ENCODE assay signal across 11 cellular contexts in the genomic region with DNA sequence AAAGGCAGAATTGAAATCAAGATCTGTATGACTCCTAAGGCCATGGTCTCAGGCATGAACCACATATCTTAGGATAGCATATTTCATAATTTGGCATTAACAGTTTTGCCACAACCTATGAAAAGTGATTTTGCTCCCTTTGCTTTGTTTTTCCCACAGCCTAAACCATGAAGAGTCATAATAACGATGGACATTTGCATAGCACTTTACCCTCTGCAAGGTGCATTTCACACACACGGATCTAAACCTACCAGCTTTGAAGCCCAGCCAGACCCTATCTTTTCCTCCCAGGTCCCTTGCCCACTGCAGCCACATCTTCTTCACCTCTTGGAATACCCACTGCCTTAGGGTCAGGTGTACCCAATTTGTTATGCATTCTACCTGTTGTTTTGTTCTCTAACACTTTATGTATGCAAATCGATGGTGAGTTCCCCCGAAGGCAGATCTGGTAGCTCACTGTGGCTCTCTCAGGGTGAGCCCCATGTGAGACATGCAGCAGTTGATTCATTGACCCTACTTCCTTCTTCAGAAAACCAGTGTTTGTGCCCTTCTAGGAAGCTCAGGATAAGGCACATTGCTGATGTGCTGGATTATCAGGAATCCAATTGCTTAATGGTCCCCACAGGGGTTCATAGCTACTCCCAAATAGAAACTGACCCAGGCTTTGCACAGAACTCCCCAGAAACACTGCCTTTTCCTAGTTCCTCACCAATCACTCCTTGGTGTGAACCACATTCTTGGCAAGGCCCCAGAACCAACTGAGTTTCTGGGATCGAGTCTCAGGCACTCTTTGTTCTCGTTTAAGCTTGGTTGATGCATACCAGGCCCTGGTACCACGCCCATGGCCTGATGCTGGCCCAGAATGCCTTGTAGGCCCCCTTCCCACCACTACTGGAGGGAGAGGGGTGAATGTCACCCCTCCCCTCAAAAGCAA. TPM values are rescaled to one million over a fixed set of nuclear protein-coding genes. Genes with fewer than 3 reads are reported as not detected.
DNase-seq lines count a peak whose midpoint lies in the region; ATAC-seq and TF ChIP-seq lines count a peak whose summit lies in the region.
"Had no signal": no experiment of that assay in that cellular context is flagged by ENCODE, and none has a peak within 500 bp of the region (broad histone marks: within the 10 kb centered on the region; RNA-seq: fewer than 3 reads in every experiment).

No MANE protein-coding gene starts in this region.

- no peak for ATAC-seq in CD4-positive, CD25-positive, alpha-beta regulatory T cell (ENCODE audit: low read depth in 2 of 2)
- ATAC-seq in GM19395 (IDR thresholded peaks at IDR 0.05; ENCODE audit: unreplicated experiment): peak; percentile 63
- peak; percentile 34 for ATAC-seq in HG03060 (IDR thresholded peaks at IDR 0.05; ENCODE audit: low read depth, unreplicated experiment)
- no peak for ATAC-seq in HG03097 (IDR thresholded peaks at IDR 0.05; ENCODE audit: low FRiP score, unreplicated experiment)

- in situ Hi-C loops in brain microvascular endothelial cell (cut with HindIII; ENCODE audit: low pct_ligation_motif_present, low sequenced_read_pairs): no loop called here

- H3K9me3 Mint-ChIP-seq in CD4-positive, CD25-positive, alpha-beta regulatory T cell: peaks cover 0 to 2% (median 0%) of the 10 kb centered on the region in 7 donors
- H3K9me3 Mint-ChIP-seq: H9 had no signal

- no peaks in the 10 kb centered on the region for H3K27me3 ChIP-seq in CD4-positive, CD25-positive, alpha-beta regulatory T cell (ENCODE audit: control insufficient read depth, insufficient read depth, low read length)
- no peaks in the 10 kb centered on the region for H3K27me3 ChIP-seq in brain microvascular endothelial cell (replicated peaks)

- H3K36me3 Mint-ChIP-seq in CD4-positive, CD25-positive, alpha-beta regulatory T cell: peaks cover 12% of the 10 kb centered on the region

- H3K4me1 Mint-ChIP-seq in CD4-positive, CD25-positive, alpha-beta regulatory T cell: peaks cover 5 to 36% (median 21%) of the 10 kb centered on the region in 4 donors

- peaks cover under 1% of the 10 kb centered on the region for H3K36me3 ChIP-seq in CD4-positive, CD25-positive, alpha-beta regulatory T cell (ENCODE audit: control insufficient read depth, insufficient read depth, low read length)
- peaks cover 2% of the 10 kb centered on the region for H3K36me3 ChIP-seq in brain microvascular endothelial cell (replicated peaks)

- no peaks in the 10 kb centered on the region for H3K9me3 ChIP-seq in CD4-positive, CD25-positive, alpha-beta regulatory T cell (ENCODE audit: control insufficient read depth in 2 of 2, low read length in 2 of 2)

- H3K4me3 Mint-ChIP-seq in CD4-positive, CD25-positive, alpha-beta regulatory T cell: no peak overlapping the region
- H3K4me3 Mint-ChIP-seq: H9 had no signal

- TF ChIP-seq CTCF in brain microvascular endothelial cell (IDR thresholded peaks at IDR 0.05; ENCODE audit: low read depth, low read length, missing control alignments): no peak

- peak overlapping the region in 2 of 3 donors; percentile 8 to 45 for H3K27ac Mint-ChIP-seq in CD4-positive, CD25-positive, alpha-beta regulatory T cell

- no peaks in the 10 kb centered on the region for H3K27me3 Mint-ChIP-seq in CD4-positive, CD25-positive, alpha-beta regulatory T cell

- H3K27ac ChIP-seq in CD4-positive, CD25-positive, alpha-beta regulatory T cell (ENCODE audit: insufficient read depth, low read length, poor library complexity, severe bottlenecking): no peak overlapping the region
- H3K27ac ChIP-seq in brain microvascular endothelial cell: peak overlapping the region; percentile 74
- H3K27ac ChIP-seq: parathyroid adenoma had no signal

- no peak for DNase-seq in CD4-positive, CD25-positive, alpha-beta regulatory T cell
- DNase-seq in brain microvascular endothelial cell (no peak), dermis blood vessel endothelial cell (no peak), pons (ENCODE audit: low spot score) (no peak), DMS53 (lab: John Stamatoyannopoulos, UW) (no peak)
- DNase-seq: H9, NCI-H345 had no signal

- no peak overlapping the region for H3K4me3 ChIP-seq in CD4-positive, CD25-positive, alpha-beta regulatory T cell (ENCODE audit: low read depth, low read length)
- no peak overlapping the region for H3K4me3 ChIP-seq in brain microvascular endothelial cell (ENCODE audit: low read depth, low read length)

- H3K4me1 ChIP-seq in CD4-positive, CD25-positive, alpha-beta regulatory T cell (ENCODE audit: control insufficient read depth, insufficient read depth, low read length, poor library complexity, severe bottlenecking): peaks cover 3% of the 10 kb centered on the region
- H3K4me1 ChIP-seq: parathyroid adenoma had no signal

RNA-seq across cellular contexts. Expression of gene ARHGAP31, which starts 8.8 kb away (rescaled TPM):
- 13.6 TPM for total RNA-seq in CD4-positive, CD25-positive, alpha-beta regulatory T cell
- polyA plus RNA-seq in CD4-positive, CD25-positive, alpha-beta regulatory T cell: 1 to 10 TPM; 2.6 to 5.1 (median 4.1) TPM
- total RNA-seq in dermis blood vessel endothelial cell: 51.7 and 64.1 TPM in 2 replicates

Comparison
In these comparisons a context has a peak if more than half of its experiments do, and no peak if none do; other contexts are left out.
1. ATAC-seq: peak in GM19395 (single experiment) and HG03060 (single experiment); none in CD4-positive, CD25-positive, alpha-beta regulatory T cell (0 of 2) and HG03097 (single experiment).